Comparison of ENCODE assay signal across 8 cellular contexts in the genomic region with DNA sequence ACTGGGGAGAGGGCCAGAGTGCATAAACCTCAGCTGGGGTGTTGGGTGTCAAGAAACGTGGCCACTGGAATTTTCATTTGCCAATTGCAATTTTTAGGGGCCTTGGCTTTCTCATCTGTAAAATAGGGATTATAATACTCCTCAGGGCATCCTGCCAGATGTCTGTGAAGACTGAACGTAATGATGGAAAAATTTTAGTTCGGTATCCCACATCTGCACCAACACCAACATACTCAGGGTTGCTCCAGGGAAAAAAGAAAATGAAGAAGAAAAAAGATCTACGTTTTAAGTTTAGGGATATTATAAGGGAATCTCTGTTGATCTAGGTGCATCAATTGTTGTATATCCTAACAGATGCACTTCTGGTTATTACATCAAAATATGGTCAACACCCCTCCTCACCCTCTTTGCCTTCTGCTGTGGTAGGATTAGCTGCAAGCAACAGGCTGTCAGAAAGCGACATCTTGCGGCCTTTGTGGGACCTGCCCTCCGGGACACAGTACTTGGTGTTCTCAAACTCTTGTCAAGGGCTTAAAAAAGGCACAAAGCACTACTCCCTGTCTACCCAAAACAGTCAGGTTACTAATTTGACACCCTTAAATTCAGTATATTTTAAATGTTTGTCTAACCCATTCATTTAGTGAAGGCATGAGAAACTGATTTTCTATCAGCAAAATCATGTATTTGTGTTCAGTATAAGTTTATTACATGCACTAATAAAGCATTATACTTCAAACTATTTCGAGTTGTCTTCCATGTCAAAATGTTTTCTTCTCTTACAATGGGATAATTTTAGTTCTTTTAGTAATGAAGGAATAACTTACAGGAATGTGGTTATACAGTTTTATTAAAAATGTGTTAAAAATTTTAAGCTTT. TPM values are rescaled to one million over a fixed set of nuclear protein-coding genes. Genes with fewer than 3 reads are reported as not detected.
DNase-seq lines count a peak whose midpoint lies in the region; ATAC-seq and TF ChIP-seq lines count a peak whose summit lies in the region.

No MANE protein-coding gene starts in this region.

- TF ChIP-seq CTCF in HCT116 (IDR thresholded peaks at IDR 0.05 in 2 of 3, conservative IDR thresholded peaks at IDR 0.05 in 1 of 3; ENCODE audit: borderline replicate concordance in 1 of 3, insufficient read depth in 1 of 3, low read depth in 2 of 3, low read length in 2 of 3) (peak; percentile 92 to 96 (median 96)), heart left ventricle (IDR thresholded peaks at IDR 0.05) (peak; percentile 77 to 97 (median 91))

- TF ChIP-seq RAD21 in HCT116 (IDR thresholded peaks at IDR 0.05; ENCODE audit: low read depth), result peak; percentile 98

- no peaks in the 10 kb centered on the region for H3K9me2 ChIP-seq in HCT116 (ENCODE audit: insufficient read depth)

- H4K20me1 ChIP-seq in HCT116 (ENCODE audit: insufficient read depth), result no peaks in the 10 kb centered on the region

- 25 to 36% (median 32%) methylated on average over 8 of the region's 8 CpGs for WGBS in heart left ventricle, 4 donors
- 21% methylated on average over 8 of the region's 8 CpGs for WGBS in aorta, 2 donors

- intact Hi-C loops in HCT116 (cut with micrococcal nuclease), result loop anchor here (1.0 kb wide), 3 partner anchors 58 to 340 kb away; no protein-coding TSS in a partner anchor
- intact Hi-C loops in heart left ventricle (cut with DNase I), result loop anchor here (1.0 to 5.0 kb wide), 11 partner anchors 57 to 551 kb away; a partner anchor contains a TSS
- intact Hi-C loops in aorta (cut with DNase I), result loop anchor here (2.0 to 5.0 kb wide), 4 partner anchors 56 to 341 kb away; a partner anchor contains a TSS

- TF ChIP-seq POLR2A in HCT116 (IDR thresholded peaks at IDR 0.05; ENCODE audit: borderline replicate concordance, extremely low read depth, insufficient read depth, insufficient read length) (no peak), heart left ventricle (IDR thresholded peaks at IDR 0.05) (no peak)

- H3K4me2 ChIP-seq in HCT116 (ENCODE audit: low read length), result no peak overlapping the region

- no peak overlapping the region for H3K4me3 Mint-ChIP-seq in activated naive CD8-positive, alpha-beta T cell treated with anti-CD3 and anti-CD28 coated beads, Interleukin-2, amount 10 ng/mL, durations not matched to agents 7 days and 5 days

- no peaks in the 10 kb centered on the region for H3K79me2 ChIP-seq in HCT116 (ENCODE audit: insufficient read depth, low read length)

- ATAC-seq in HCT116 (peak; percentile 100), heart left ventricle (peak; percentile 77 to 96 (median 94)), aorta (ENCODE audit: low FRiP score) (peak; percentile 80)
- peak; percentile 97 for ATAC-seq in activated naive CD8-positive, alpha-beta T cell treated with anti-CD3 and anti-CD28 coated beads, Interleukin-2, amount 10 ng/mL, durations not matched to agents 7 days and 5 days (ENCODE audit: low read depth)

- H3K4me1 Mint-ChIP-seq in activated naive CD8-positive, alpha-beta T cell treated with anti-CD3 and anti-CD28 coated beads, Interleukin-2, amount 10 ng/mL, durations not matched to agents 7 days and 5 days, result peaks cover 6% of the 10 kb centered on the region

- no peak overlapping the region for H3K9ac ChIP-seq in HCT116 (ENCODE audit: low read length)

- POLR2A ChIA-PET in HCT116 (lab: Charles Lee), result no interaction called here
- POLR2A ChIA-PET in activated naive CD8-positive, alpha-beta T cell treated with anti-CD3 and anti-CD28 coated beads, Interleukin-2, amount 10 ng/mL, durations not matched to agents 7 days and 5 days (lab: Charles Lee), result interaction anchor here (0.6 kb wide), 1 partner anchor 145 kb away, joined by 3 read pairs; a partner anchor contains a TSS

- H3K9me3 Mint-ChIP-seq in activated naive CD8-positive, alpha-beta T cell treated with anti-CD3 and anti-CD28 coated beads, Interleukin-2, amount 10 ng/mL, durations not matched to agents 7 days and 5 days, result no peaks in the 10 kb centered on the region

- H3K4me3 ChIP-seq in HCT116 (replicated peaks in 1 of 2; ENCODE audit: low read depth in 1 of 2, low read length in 2 of 2) (no peak overlapping the region), heart left ventricle (no peak overlapping the region), aorta (ENCODE audit: low read length in 2 of 2) (no peak overlapping the region)

- peak overlapping the region; percentile 69 for H2AFZ ChIP-seq in HCT116 (ENCODE audit: low read depth, low read length, poor library complexity, severe bottlenecking)

- no TSS peak for BruUV-seq in HCT116 (replicated peaks; lab: Mats Ljungman, UMichigan)

- H3K27ac Mint-ChIP-seq in activated naive CD8-positive, alpha-beta T cell treated with anti-CD3 and anti-CD28 coated beads, Interleukin-2, amount 10 ng/mL, durations not matched to agents 7 days and 5 days, result no peak overlapping the region

- RAD21 ChIA-PET in HCT116 (lab: Charles Lee; ENCODE audit: low non-redundant PET in 1 of 2, low total read pairs in 2 of 2, uncharacterized antibody in 2 of 2, unreplicated experiment in 2 of 2), result interaction anchor here (0.5 to 1.4 kb wide), 4 partner anchors 52 to 420 kb away, joined by 3 read pairs; no protein-coding TSS in a partner anchor

- CTCF ChIA-PET in HCT116 (lab: Charles Lee), result interaction anchor here (0.9 to 2.4 kb wide), 8 partner anchors 8 to 340 kb away, joined by 3 to 12 read pairs (median 3); a partner anchor contains a TSS

- no peaks in the 10 kb centered on the region for H3K36me3 ChIP-seq in HCT116 (ENCODE audit: control insufficient read depth in 1 of 2, insufficient read depth in 2 of 2, low read length in 2 of 2)
- H3K36me3 ChIP-seq in heart left ventricle, result no peaks in the 10 kb centered on the region
- no peaks in the 10 kb centered on the region for H3K36me3 ChIP-seq in aorta (ENCODE audit: control insufficient read depth in 1 of 2, insufficient read depth in 2 of 2, low read length in 1 of 2)

- no peaks in the 10 kb centered on the region for H3K27me3 ChIP-seq in HCT116 (ENCODE audit: insufficient read depth, low read length)
- peaks cover 0 to 2% (median 0%) of the 10 kb centered on the region in 9 donors for H3K27me3 ChIP-seq in heart left ventricle
- no peaks in the 10 kb centered on the region for H3K27me3 ChIP-seq in aorta (ENCODE audit: control insufficient read depth in 1 of 2, insufficient read depth in 2 of 2, low read length in 1 of 2)

- H3K9me3 ChIP-seq in HCT116 (ENCODE audit: control insufficient read depth in 1 of 2, insufficient read depth in 1 of 2, low read depth in 1 of 2, low read length in 2 of 2) (no peaks in the 10 kb centered on the region), heart left ventricle (no peaks in the 10 kb centered on the region), aorta (ENCODE audit: control insufficient read depth, low read length) (no peaks in the 10 kb centered on the region)

- DNase-seq in DMS79 treated with DMSO at 0.1 percent for 48 hours (lab: John Stamatoyannopoulos, UW) (peak; percentile 24), HCT116 (ENCODE audit: low read depth, low spot score) (peak; percentile 69), NCI-H1105 (lab: John Stamatoyannopoulos, UW) (peak; percentile 37), SW 1271 (lab: John Stamatoyannopoulos, UW) (peak; percentile 48 to 85), heart left ventricle (peak; percentile 73 to 88 (median 82)), pulmonary artery endothelial cell (ENCODE audit: low read depth, low spot score) (peak; percentile 45), aorta (peak; percentile 86 to 91)
- peak; percentile 74 for DNase-seq in activated naive CD8-positive, alpha-beta T cell treated with anti-CD3 and anti-CD28 coated beads, Interleukin-2, amount 10 ng/mL, durations not matched to agents 7 days and 5 days

- H3K27ac ChIP-seq in HCT116 (ENCODE audit: low read depth, low read length) (no peak overlapping the region), heart left ventricle (no peak overlapping the region), aorta (ENCODE audit: low read depth in 1 of 2, low read length in 2 of 2) (no peak overlapping the region)

- H3K36me3 Mint-ChIP-seq in activated naive CD8-positive, alpha-beta T cell treated with anti-CD3 and anti-CD28 coated beads, Interleukin-2, amount 10 ng/mL, durations not matched to agents 7 days and 5 days, result no peaks in the 10 kb centered on the region

- peaks cover 14% of the 10 kb centered on the region for H3K27me3 Mint-ChIP-seq in activated naive CD8-positive, alpha-beta T cell treated with anti-CD3 and anti-CD28 coated beads, Interleukin-2, amount 10 ng/mL, durations not matched to agents 7 days and 5 days

- H3K4me1 ChIP-seq in HCT116 (ENCODE audit: control insufficient read depth in 1 of 2, insufficient read depth in 2 of 2, low read length in 2 of 2) (no peaks in the 10 kb centered on the region), heart left ventricle (no peaks in the 10 kb centered on the region), aorta (ENCODE audit: control insufficient read depth in 1 of 2, insufficient read depth in 2 of 2, low read length in 2 of 2) (no peaks in the 10 kb centered on the region)

TF ChIP-seq in HCT116, 20 proteins besides CTCF, POLR2A, EP300 and RAD21:
- TF ChIP-seq POLR2AphosphoS5 (IDR thresholded peaks at IDR 0.05; ENCODE audit: low read depth, low read length), result no peak
- TF ChIP-seq SP1 (IDR thresholded peaks at IDR 0.05; ENCODE audit: low read depth), result no peak
- no peak for TF ChIP-seq ZNF274 (IDR thresholded peaks at IDR 0.05; ENCODE audit: low read depth, low read length)
- no peak for TF ChIP-seq JUND (IDR thresholded peaks at IDR 0.05)
- no peak for TF ChIP-seq SIN3A (IDR thresholded peaks at IDR 0.05; ENCODE audit: low read depth)

RNA-seq across cellular contexts. Expression of a gene that starts 8.3 kb away (rescaled TPM):
- 9.8 TPM for total RNA-seq in HCT116 (2021; ENCODE audit: unreplicated experiment)
- 8.4 and 9.6 TPM in 2 replicates for polyA plus RNA-seq in HCT116 (2012)
- 1 to 10 TPM; 6.4 to 6.8 TPM for total RNA-seq in activated naive CD8-positive, alpha-beta T cell treated with anti-CD3 and anti-CD28 coated beads, Interleukin-2, amount 10 ng/mL, durations not matched to agents 7 days and 5 days
- 1 to 10 TPM; 1.1 to 9.4 (median 2.2) TPM for total RNA-seq in heart left ventricle
- polyA plus RNA-seq in heart left ventricle, result 1 to 10 TPM; 1.2 to 2.3 TPM
- 5.0 and 5.7 TPM in 2 replicates for total RNA-seq in pulmonary artery endothelial cell
- total RNA-seq in aorta, result 10 to 100 TPM in 1 of 2 donors, 1 to 10 TPM in 1; 9.7 to 12.4 TPM
- 1 to 10 TPM; 6.0 to 7.0 TPM for polyA plus RNA-seq in aorta

Comparison
In these comparisons a context has a peak if more than half of its experiments do, and no peak if none do; other contexts are left out.
1. DNase-seq: peak in every context shown above with its lines; median percentile 88 in aorta; 82 in heart left ventricle; 74 in activated naive CD8-positive, alpha-beta T cell treated with anti-CD3 and anti-CD28 coated beads, Interleukin-2, amount 10 ng/mL, durations not matched to agents 7 days and 5 days; 69 in HCT116; 66 in SW 1271; 45 in pulmonary artery endothelial cell; 37 in NCI-H1105; 24 in DMS79 treated with DMSO at 0.1 percent for 48 hours.